In the genomic region with DNA sequence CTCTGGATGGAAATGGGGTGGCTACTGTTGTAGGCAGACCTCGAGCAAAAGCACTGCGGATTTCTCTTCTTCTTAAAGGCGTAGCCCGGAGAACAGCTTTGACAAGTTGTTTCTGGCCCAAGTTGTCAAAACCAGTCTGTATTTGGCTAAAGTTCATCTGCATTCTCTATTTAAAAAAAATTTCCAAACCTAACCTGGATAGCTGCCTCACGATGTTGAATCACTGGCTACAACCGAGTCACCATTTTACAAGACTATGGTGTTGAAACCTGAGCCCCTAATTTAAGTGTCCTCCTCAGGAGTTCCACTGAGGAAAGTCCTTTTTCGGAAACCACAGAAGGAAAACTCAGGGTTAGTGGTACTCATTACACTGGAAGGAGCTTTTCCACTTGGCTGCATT, we compare ENCODE assay signal across 9 cellular contexts. TPM values are rescaled to one million over a fixed set of nuclear protein-coding genes. Genes with fewer than 3 reads are reported as not detected.
DNase-seq lines count a peak whose midpoint lies in the region; ATAC-seq and TF ChIP-seq lines count a peak whose summit lies in the region.
"Had no signal": no experiment of that assay in that cellular context is flagged by ENCODE, and none has a peak within 500 bp of the region (broad histone marks: within the 10 kb centered on the region; RNA-seq: fewer than 3 reads in every experiment).

No MANE protein-coding gene starts in this region.

- in situ Hi-C loops in gastrocnemius medialis (cut with MboI; ENCODE audit: low sequenced_read_pairs in 4 of 4) = no loop called here

- CTCF ChIA-PET in OCI-LY7 (lab: Charles Lee; ENCODE audit: unreplicated experiment) = interaction anchor here (0.9 to 2.3 kb wide), 4 partner anchors 25 to 109 kb away, joined by 4 to 6 read pairs (median 4); no protein-coding TSS in a partner anchor

- no TSS peak for BruUV-seq in OCI-LY7 (replicated peaks; lab: Mats Ljungman, UMichigan)

- H3K4me3 ChIP-seq in GM12865 (ENCODE audit: low read depth, low read length) = peak overlapping the region; percentile 91
- H3K4me3 ChIP-seq in OCI-LY7 (ENCODE audit: low read depth, low read length, poor library complexity, severe bottlenecking) = peak overlapping the region; percentile 85
- H3K4me3 ChIP-seq in gastrocnemius medialis = peak overlapping the region in 2 of 4 donors; percentile 64 to 68
- H3K4me3 ChIP-seq in thyroid gland (replicated peaks in 1 of 3) = no peak overlapping the region

- H3K79me2 ChIP-seq in OCI-LY7 (ENCODE audit: insufficient read depth, low read depth, low read length) = peaks cover 41% of the 10 kb centered on the region; the same call in 1 of the 2 replicates

- H3K36me3 ChIP-seq in OCI-LY7 (ENCODE audit: insufficient read depth, low read length) (peaks cover 15% of the 10 kb centered on the region; the same call in 1 of the 2 replicates), gastrocnemius medialis (no peaks in the 10 kb centered on the region), thyroid gland (no peaks in the 10 kb centered on the region)

- intact Hi-C loops in OCI-LY7 (cut with micrococcal nuclease; ENCODE audit: unreplicated experiment) (no loop called here), gastrocnemius medialis (cut with DNase I; ENCODE audit: low total_unique reads) (no loop called here), thyroid gland (cut with DNase I) (no loop called here)

- no peak for DNase-seq in GM12865 (ENCODE audit: low read depth)
- peak; percentile 46 for DNase-seq in OCI-LY7 (ENCODE audit: low spot score)
- no peak for DNase-seq in gastrocnemius medialis
- DNase-seq in NCI-H187 treated with DMSO at 0.1 percent for 48 hours (lab: John Stamatoyannopoulos, UW) = no peak
- DNase-seq in thyroid gland = no peak
- DNase-seq: NCI-H2081 treated with DMSO at 0.1 percent for 48 hours had no signal

- peak overlapping the region; percentile 94 for H3K27ac ChIP-seq in OCI-LY7 (ENCODE audit: low read depth, low read length, poor library complexity, severe bottlenecking)
- H3K27ac ChIP-seq in gastrocnemius medialis = peak overlapping the region; percentile 78 to 89 (median 88)
- no peak overlapping the region for H3K27ac ChIP-seq in thyroid gland
- H3K27ac ChIP-seq: epithelial cell of prostate had no signal

- no peak overlapping the region for H2AFZ ChIP-seq in OCI-LY7 (ENCODE audit: low read length)

- peak overlapping the region; percentile 77 for H3K4me2 ChIP-seq in OCI-LY7 (ENCODE audit: low read length)

- H3K27me3 ChIP-seq in gastrocnemius medialis = no peaks in the 10 kb centered on the region
- H3K27me3 ChIP-seq in thyroid gland = no peaks in the 10 kb centered on the region

- 76 to 88% methylated on average over 7 of the region's 7 CpGs for WGBS in thyroid gland, 2 donors

- H3K9me3 ChIP-seq in OCI-LY7 (ENCODE audit: low read length) = no peaks in the 10 kb centered on the region
- H3K9me3 ChIP-seq in gastrocnemius medialis = no peaks in the 10 kb centered on the region
- H3K9me3 ChIP-seq in thyroid gland = no peaks in the 10 kb centered on the region

- H3K4me1 ChIP-seq in OCI-LY7 (ENCODE audit: insufficient read depth, low read length, poor library complexity, severe bottlenecking) (peaks cover 65% of the 10 kb centered on the region), gastrocnemius medialis (peaks cover 6 to 13% of the 10 kb centered on the region in 2 donors), thyroid gland (peaks cover 3 to 8% of the 10 kb centered on the region in 2 donors)

- no peak for TF ChIP-seq POLR2A in gastrocnemius medialis (IDR thresholded peaks at IDR 0.05)
- no peak for TF ChIP-seq POLR2A in thyroid gland (IDR thresholded peaks at IDR 0.05)

- POLR2A ChIA-PET in OCI-LY7 (lab: Charles Lee) = interaction anchor here (0.5 to 9.1 kb wide), 20 partner anchors 11 to 472 kb away, joined by 3 to 67 read pairs (median 4); a partner anchor contains a TSS

- peak; percentile 35 for ATAC-seq in esophagus mucosa
- ATAC-seq in gastrocnemius medialis = no peak
- ATAC-seq in GM18909 (IDR thresholded peaks at IDR 0.05; ENCODE audit: poor library complexity, unreplicated experiment) = no peak

- H3K9me2 ChIP-seq in OCI-LY7 (ENCODE audit: insufficient read depth, low read length) = no peaks in the 10 kb centered on the region

- TF ChIP-seq CTCF in GM12865 (IDR thresholded peaks at IDR 0.05; ENCODE audit: insufficient read depth, low read depth, low read length, missing control alignments) = no peak
- TF ChIP-seq CTCF in OCI-LY7 (conservative IDR thresholded peaks at IDR 0.05; ENCODE audit: low read length) = no peak
- TF ChIP-seq CTCF in gastrocnemius medialis (IDR thresholded peaks at IDR 0.05 in 4 of 5, conservative IDR thresholded peaks at IDR 0.05 in 1 of 5) = no peak
- TF ChIP-seq CTCF in thyroid gland (IDR thresholded peaks at IDR 0.05) = no peak

- H4K20me1 ChIP-seq in OCI-LY7 (ENCODE audit: insufficient read depth, low read length) = no peaks in the 10 kb centered on the region

RNA-seq across cellular contexts. Expression of a gene that starts 1.5 kb away (rescaled TPM):
- total RNA-seq in OCI-LY7 (2014; rRNA removed; shearing (Covaris generic)) = 3.7 and 4.5 TPM in 2 replicates
- total RNA-seq in OCI-LY7 (2022) (15.4 and 18.9 TPM in 2 replicates), esophagus mucosa (14.4 TPM), gastrocnemius medialis (1 to 10 TPM in 3 of 4 donors, under 1 TPM in 1; 0.66 to 7.1 (median 3.8) TPM), thyroid gland (1 to 10 TPM in 1 of 4 donors, under 1 TPM in 3; 0.13 to 1.8 (median 0.46) TPM)

RNA-seq across cellular contexts. Expression of a gene that starts 1.8 kb away (rescaled TPM):
- 24.2 and 26.1 TPM in 2 replicates for total RNA-seq in OCI-LY7 (2014; rRNA removed; shearing (Covaris generic))
- total RNA-seq in OCI-LY7 (2022) (51.6 and 53.0 TPM in 2 replicates), esophagus mucosa (6.8 TPM), gastrocnemius medialis (1 to 10 TPM; 3.3 to 6.1 (median 5.4) TPM), thyroid gland (10 to 100 TPM in 3 of 4 donors, 1 to 10 TPM in 1; 9.1 to 28.3 (median 18.1) TPM)

RNA-seq across cellular contexts. Expression of a gene that starts 41.6 kb away (rescaled TPM):
- 105 and 117 TPM in 2 replicates for total RNA-seq in OCI-LY7 (2014; rRNA removed; shearing (Covaris generic))
- 248 and 285 TPM in 2 replicates for total RNA-seq in OCI-LY7 (2022)
- total RNA-seq in esophagus mucosa = 60.5 TPM
- 10 to 100 TPM; 47.6 to 86.9 (median 61.8) TPM for total RNA-seq in gastrocnemius medialis
- 10 to 100 TPM; 25.0 to 72.1 (median 63.1) TPM for total RNA-seq in thyroid gland

Comparison
In these comparisons a context has a peak if more than half of its experiments do, and no peak if none do; other contexts are left out.
1. H3K4me3 ChIP-seq: peak in GM12865 (single experiment) and OCI-LY7 (single experiment); none in thyroid gland (0 of 3).
2. H3K27ac ChIP-seq: peak in OCI-LY7 (single experiment) and gastrocnemius medialis (4 of 4); none in thyroid gland (0 of 3).